18 cellular contexts compared by ENCODE assay signal in the genomic region with DNA sequence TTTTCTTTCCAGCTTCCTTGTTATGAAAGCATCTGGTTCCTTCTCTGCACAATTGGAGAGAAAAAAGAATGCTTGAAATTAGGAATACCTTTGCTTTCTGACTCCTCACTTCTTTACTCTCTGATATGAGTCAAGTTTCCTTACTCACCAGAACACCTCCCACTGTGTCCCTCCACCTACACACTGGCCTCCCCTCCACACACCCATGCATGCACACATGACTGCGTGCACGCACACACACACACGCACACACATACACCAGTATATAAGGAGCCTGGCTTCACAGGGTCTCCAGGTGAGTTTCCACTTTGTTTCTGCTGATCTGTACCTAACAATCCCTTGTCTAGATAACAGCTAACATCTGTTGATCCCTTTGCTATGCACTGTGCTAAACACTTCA. TPM values are rescaled to one million over a fixed set of nuclear protein-coding genes. Genes with fewer than 3 reads are reported as not detected.
A peak's percentile ranks its signal among the peaks of the same experiment; 100 is the strongest.
DNase-seq lines count a peak whose midpoint lies in the region; ATAC-seq and TF ChIP-seq lines count a peak whose summit lies in the region.
"Had no signal": no experiment of that assay in that cellular context is flagged by ENCODE, and none has a peak within 500 bp of the region (broad histone marks: within the 10 kb centered on the region; RNA-seq: fewer than 3 reads in every experiment).

No MANE protein-coding gene starts in this region.

- H3K4me3 ChIP-seq in stomach, result no peak overlapping the region
- H3K4me3 ChIP-seq: A549, BLaER1 had no signal

- no peaks in the 10 kb centered on the region for H3K27me3 ChIP-seq in stomach
- H3K27me3 ChIP-seq: BLaER1 had no signal

- H3K36me3 Mint-ChIP-seq in activated naive CD4-positive, alpha-beta T cell treated with anti-CD3 and anti-CD28 coated beads for 36 hours (ENCODE audit: low read depth), result no peaks in the 10 kb centered on the region
- H3K36me3 Mint-ChIP-seq in activated T-helper 17 cell treated with anti-CD3 and anti-CD28 coated beads, Interleukin-2, amount 50 U/mL, for 72 hours (ENCODE audit: low read depth), result no peaks in the 10 kb centered on the region
- H3K36me3 Mint-ChIP-seq: CD14-positive monocyte; CD4-positive, alpha-beta memory T cell had no signal

- no peaks in the 10 kb centered on the region for H3K9me3 ChIP-seq in stomach

- TF ChIP-seq CTCF in stomach (IDR thresholded peaks at IDR 0.05), result no peak

- H3K27ac ChIP-seq in stomach, result no peak overlapping the region
- H3K27ac ChIP-seq: 22Rv1, A549, BLaER1 had no signal

- H3K9me3 Mint-ChIP-seq in activated naive CD4-positive, alpha-beta T cell treated with anti-CD3 and anti-CD28 coated beads for 36 hours, result no peaks in the 10 kb centered on the region
- H3K9me3 Mint-ChIP-seq in activated T-helper 17 cell treated with anti-CD3 and anti-CD28 coated beads, Interleukin-2, amount 50 U/mL, for 72 hours, result no peaks in the 10 kb centered on the region

- no peak overlapping the region for H3K27ac Mint-ChIP-seq in activated naive CD4-positive, alpha-beta T cell treated with anti-CD3 and anti-CD28 coated beads for 36 hours
- H3K27ac Mint-ChIP-seq in activated T-helper 17 cell treated with anti-CD3 and anti-CD28 coated beads, Interleukin-2, amount 50 U/mL, for 72 hours, result no peak overlapping the region
- H3K27ac Mint-ChIP-seq: CD14-positive monocyte; CD4-positive, alpha-beta memory T cell had no signal

- intact Hi-C loops in activated naive CD4-positive, alpha-beta T cell treated with anti-CD3 and anti-CD28 coated beads for 36 hours (cut with micrococcal nuclease), result no loop called here
- intact Hi-C loops in stomach (cut with DNase I; ENCODE audit: low total_unique reads), result no loop called here

- WGBS in stomach, 5 donors, result 82 to 96% (median 94%) methylated on average over 3 of the region's 3 CpGs

- no peaks in the 10 kb centered on the region for H3K4me1 Mint-ChIP-seq in activated naive CD4-positive, alpha-beta T cell treated with anti-CD3 and anti-CD28 coated beads for 36 hours (ENCODE audit: low read depth)
- H3K4me1 Mint-ChIP-seq in activated T-helper 17 cell treated with anti-CD3 and anti-CD28 coated beads, Interleukin-2, amount 50 U/mL, for 72 hours, result no peaks in the 10 kb centered on the region
- H3K4me1 Mint-ChIP-seq: CD14-positive monocyte; CD4-positive, alpha-beta memory T cell had no signal

- TF ChIP-seq EP300 in stomach (IDR thresholded peaks at IDR 0.05), result no peak

- peak; percentile 48 for ATAC-seq in activated T-helper 17 cell treated with anti-CD3 and anti-CD28 coated beads, Interleukin-2, amount 50 U/mL, for 72 hours (replicated peaks)
- ATAC-seq in GM19395 (IDR thresholded peaks at IDR 0.05; ENCODE audit: unreplicated experiment), result no peak
- ATAC-seq: A549 had no signal

- H3K4me3 Mint-ChIP-seq in activated naive CD4-positive, alpha-beta T cell treated with anti-CD3 and anti-CD28 coated beads for 36 hours, result no peak overlapping the region
- no peak overlapping the region for H3K4me3 Mint-ChIP-seq in activated T-helper 17 cell treated with anti-CD3 and anti-CD28 coated beads, Interleukin-2, amount 50 U/mL, for 72 hours
- H3K4me3 Mint-ChIP-seq: CD14-positive monocyte; CD4-positive, alpha-beta memory T cell had no signal

- no peak for TF ChIP-seq POLR2A in stomach (IDR thresholded peaks at IDR 0.05)

- DNase-seq in activated naive CD4-positive, alpha-beta T cell treated with anti-CD3 and anti-CD28 coated beads, Interleukin-2, amount 50 U/mL, for 16 hours, result peak; percentile 18
- DNase-seq in activated naive CD4-positive, alpha-beta T cell treated with anti-CD3 and anti-CD28 coated beads for 36 hours, result no peak
- peak; percentile 41 for DNase-seq in kidney tubule cell (ENCODE audit: low spot score)
- peak; percentile 40 for DNase-seq in superior temporal gyrus (ENCODE audit: extremely low spot score)
- no peak for DNase-seq in NCI-H2107 treated with DMSO at 0.1 percent for 48 hours (lab: John Stamatoyannopoulos, UW; ENCODE audit: unreplicated experiment)
- DNase-seq in stomach, result no peak
- DNase-seq: CD4-positive, alpha-beta memory T cell; DMS153; DMS79; GF-D8; GOT3; H7 had no signal

- no peaks in the 10 kb centered on the region for H3K4me1 ChIP-seq in stomach
- H3K4me1 ChIP-seq: A549, BLaER1 had no signal

- H3K36me3 ChIP-seq in stomach, result no peaks in the 10 kb centered on the region
- H3K36me3 ChIP-seq: BLaER1 had no signal

- peaks cover 2% of the 10 kb centered on the region for H3K27me3 Mint-ChIP-seq in activated naive CD4-positive, alpha-beta T cell treated with anti-CD3 and anti-CD28 coated beads for 36 hours (ENCODE audit: low read depth)
- H3K27me3 Mint-ChIP-seq in activated T-helper 17 cell treated with anti-CD3 and anti-CD28 coated beads, Interleukin-2, amount 50 U/mL, for 72 hours, result peaks cover 9% of the 10 kb centered on the region

- CTCF ChIA-PET in activated naive CD4-positive, alpha-beta T cell treated with anti-CD3 and anti-CD28 coated beads for 36 hours (lab: Charles Lee), result no interaction called here

RNA-seq across cellular contexts. Expression of a gene that starts 11.4 kb away (rescaled TPM):
- total RNA-seq in activated naive CD4-positive, alpha-beta T cell treated with anti-CD3 and anti-CD28 coated beads for 36 hours, result 10 to 100 TPM; 15.0 to 16.7 TPM
- total RNA-seq in activated T-helper 17 cell treated with anti-CD3 and anti-CD28 coated beads, Interleukin-2, amount 50 U/mL, for 72 hours, result 10 to 100 TPM; 29.2 to 38.4 TPM
- total RNA-seq in stomach, result 10 to 100 TPM in 3 of 5 donors, 1 to 10 TPM in 2; 2.2 to 33.8 (median 25.8) TPM
- polyA plus RNA-seq in stomach, result 10 to 100 TPM in 1 of 3 donors, 1 to 10 TPM in 2; 4.4 to 40.2 (median 8.8) TPM

Comparison
In these comparisons a context has a peak if more than half of its experiments do, and no peak if none do; other contexts are left out.
1. DNase-seq: peak in activated naive CD4-positive, alpha-beta T cell treated with anti-CD3 and anti-CD28 coated beads, Interleukin-2, amount 50 U/mL, for 16 hours (single experiment), kidney tubule cell (single experiment) and superior temporal gyrus (single experiment); none in activated naive CD4-positive, alpha-beta T cell treated with anti-CD3 and anti-CD28 coated beads for 36 hours (single experiment), NCI-H2107 treated with DMSO at 0.1 percent for 48 hours (single experiment) and stomach (single experiment).